Comparison of ENCODE assay signal across 18 cellular contexts in genomic region chr5:1054018-1054798, GRCh38. TPM values are rescaled to one million over a fixed set of nuclear protein-coding genes. Genes with fewer than 3 reads are reported as not detected.
DNase-seq lines count a peak whose midpoint lies in the region; ATAC-seq, FAIRE-seq and TF ChIP-seq lines count a peak whose summit lies in the region.
"Had no signal": no experiment of that assay in that cellular context is flagged by ENCODE, and none has a peak within 500 bp of the region (broad histone marks: within the 10 kb centered on the region; RNA-seq: fewer than 3 reads in every experiment).

No MANE protein-coding gene starts in this region.

- no peaks in the 10 kb centered on the region for H3K9me3 Mint-ChIP-seq in endodermal cell
- no peaks in the 10 kb centered on the region for H3K9me3 Mint-ChIP-seq in neural crest cell
- H3K9me3 Mint-ChIP-seq: CD4-positive, alpha-beta T cell had no signal

- intact Hi-C loops in lower lobe of right lung (cut with DNase I): no loop called here

- no peak overlapping the region for H2BK15ac ChIP-seq in mesendoderm (replicated peaks; ENCODE audit: low read depth)

- FAIRE-seq in D721Med (lab: Jason Lieb, UNC): no peak
- FAIRE-seq in GM12892 (lab: Jason Lieb, UNC): no peak

- 95% methylated on average over 30 to 39 of the region's 39 CpGs for WGBS in endodermal cell (ENCODE audit: insufficient coverage in 1 of 2, insufficient read length in 1 of 2), 2 experiments
- no CpG with 5 or more reads among the region's 39 CpGs for WGBS in mesendoderm (ENCODE audit: extremely low coverage, insufficient coverage, low lambda C conversion rate)

- H3K9ac ChIP-seq in BLaER1: peak overlapping the region; percentile 34
- H3K9ac ChIP-seq in endodermal cell (ENCODE audit: extremely low read depth, low read length, poor library complexity, severe bottlenecking): no peak overlapping the region
- no peak overlapping the region for H3K9ac ChIP-seq in mesendoderm (ENCODE audit: low read length)

- H3K27ac Mint-ChIP-seq in endodermal cell: peak overlapping the region; percentile 80
- H3K27ac Mint-ChIP-seq in neural crest cell (ENCODE audit: unreplicated experiment): peak overlapping the region; percentile 62
- H3K27ac Mint-ChIP-seq: CD4-positive, alpha-beta T cell had no signal

- H4K8ac ChIP-seq in mesendoderm (ENCODE audit: low read depth, low read length): no peak overlapping the region

- H3K79me1 ChIP-seq in mesendoderm (ENCODE audit: low read length): no peaks in the 10 kb centered on the region

- H3K4me1 ChIP-seq in BLaER1: peaks cover 77% of the 10 kb centered on the region
- H3K4me1 ChIP-seq in endodermal cell (ENCODE audit: control insufficient read depth, insufficient read depth, low read length): no peaks in the 10 kb centered on the region
- no peaks in the 10 kb centered on the region for H3K4me1 ChIP-seq in lower lobe of right lung
- H3K4me1 ChIP-seq in mesendoderm (ENCODE audit: control insufficient read depth, low read depth, low read length): no peaks in the 10 kb centered on the region

- H3K23ac ChIP-seq in mesendoderm (ENCODE audit: low read length): no peak overlapping the region

- H3K4me1 Mint-ChIP-seq in endodermal cell (no peaks in the 10 kb centered on the region), neural crest cell (peaks cover 13% of the 10 kb centered on the region)

- H3K4me3 ChIP-seq in BLaER1: no peak overlapping the region
- H3K4me3 ChIP-seq in endodermal cell (ENCODE audit: low read length): no peak overlapping the region
- no peak overlapping the region for H3K4me3 ChIP-seq in lower lobe of right lung
- H3K4me3 ChIP-seq in mesendoderm (ENCODE audit: low read length): no peak overlapping the region
- H3K4me3 ChIP-seq: MG63 had no signal

- H2BK120ac ChIP-seq in mesendoderm (ENCODE audit: low read depth, low read length): no peak overlapping the region

- no peak for ATAC-seq in lower lobe of right lung
- ATAC-seq: PC-3 had no signal

- no peaks in the 10 kb centered on the region for H3K79me2 ChIP-seq in mesendoderm (ENCODE audit: control insufficient read depth, insufficient read depth, low read length)

- H3K4me3 Mint-ChIP-seq in endodermal cell (no peak overlapping the region), neural crest cell (peak overlapping the region; percentile 19)
- H3K4me3 Mint-ChIP-seq: CD4-positive, alpha-beta T cell had no signal

- H4K5ac ChIP-seq in mesendoderm (ENCODE audit: low read length): no peak overlapping the region

- H3K4ac ChIP-seq in mesendoderm (ENCODE audit: low read depth, low read length): no peak overlapping the region

- DNase-seq in D721Med (ENCODE audit: insufficient read length, low spot score): peak; percentile 14
- no peak for DNase-seq in endodermal cell
- no peak for DNase-seq in neural crest cell (ENCODE audit: low read depth, low spot score)
- DNase-seq in lower lobe of right lung: no peak
- no peak for DNase-seq in GM12892 (ENCODE audit: insufficient read length)
- no peak for DNase-seq in mesendoderm
- DNase-seq: Calu3; CD4-positive, alpha-beta T cell; GOT3; Karpas-422; MG63; NCI-H1092; NCI-H146; NCI-H2081; NCI-H510A; NCI-H774; PC-3 had no signal

- H4K20me1 ChIP-seq in BLaER1: peaks cover 95% of the 10 kb centered on the region

- no peak overlapping the region for H2BK5ac ChIP-seq in mesendoderm (ENCODE audit: low read length)

- H3K4me2 ChIP-seq in BLaER1 (peak overlapping the region; percentile 89), mesendoderm (ENCODE audit: low read length) (no peak overlapping the region)

- H3K18ac ChIP-seq in mesendoderm (ENCODE audit: low read length): no peak overlapping the region

- H3K56ac ChIP-seq in mesendoderm (ENCODE audit: low read length): no peak overlapping the region

- H3K27me3 ChIP-seq in BLaER1: no peaks in the 10 kb centered on the region
- H3K27me3 ChIP-seq in endodermal cell (ENCODE audit: control insufficient read depth, insufficient read depth, low read length, poor library complexity, severe bottlenecking): no peaks in the 10 kb centered on the region
- H3K27me3 ChIP-seq in lower lobe of right lung (ENCODE audit: low read depth): no peaks in the 10 kb centered on the region
- no peaks in the 10 kb centered on the region for H3K27me3 ChIP-seq in mesendoderm (ENCODE audit: insufficient read depth, low read length, poor library complexity)
- H3K27me3 ChIP-seq: MG63 had no signal

- no peak for TF ChIP-seq CTCF in D721Med (IDR thresholded peaks at IDR 0.05; ENCODE audit: insufficient read depth, missing control alignments)
- TF ChIP-seq CTCF in endodermal cell (conservative IDR thresholded peaks at IDR 0.05): no peak
- TF ChIP-seq CTCF in neural crest cell (conservative IDR thresholded peaks at IDR 0.05): no peak
- no peak for TF ChIP-seq CTCF in lower lobe of right lung (IDR thresholded peaks at IDR 0.05)

- H3K36me3 Mint-ChIP-seq in endodermal cell (ENCODE audit: low read depth) (peaks cover 33% of the 10 kb centered on the region), neural crest cell (ENCODE audit: low read depth) (peaks cover 2% of the 10 kb centered on the region)

- H3K36me3 ChIP-seq in BLaER1 (peaks cover 60% of the 10 kb centered on the region; the same call in 1 of the 2 replicates), endodermal cell (ENCODE audit: control insufficient read depth, insufficient read depth, low read length) (peaks cover 11% of the 10 kb centered on the region), lower lobe of right lung (peaks cover 84% of the 10 kb centered on the region), mesendoderm (ENCODE audit: control insufficient read depth, insufficient read depth, low read length) (no peaks in the 10 kb centered on the region)

- no peak for TF ChIP-seq POLR2A in GM12892 (IDR thresholded peaks at IDR 0.05; ENCODE audit: low read depth, low read length)

- no peaks in the 10 kb centered on the region for H3K9me3 ChIP-seq in BLaER1
- H3K9me3 ChIP-seq in endodermal cell (ENCODE audit: control insufficient read depth, low read length): no peaks in the 10 kb centered on the region
- H3K9me3 ChIP-seq in lower lobe of right lung: no peaks in the 10 kb centered on the region
- H3K9me3 ChIP-seq: MG63 had no signal

- H2AK5ac ChIP-seq in mesendoderm (ENCODE audit: low read length): no peak overlapping the region

- H3K27ac ChIP-seq in BLaER1: peak overlapping the region; percentile 59
- H3K27ac ChIP-seq in endodermal cell (ENCODE audit: low read depth, low read length): peak overlapping the region; percentile 49
- no peak overlapping the region for H3K27ac ChIP-seq in lower lobe of right lung
- no peak overlapping the region for H3K27ac ChIP-seq in mesendoderm (ENCODE audit: low read depth, low read length)

- H3K27me3 Mint-ChIP-seq in endodermal cell (ENCODE audit: insufficient read depth): no peaks in the 10 kb centered on the region
- no peaks in the 10 kb centered on the region for H3K27me3 Mint-ChIP-seq in neural crest cell (ENCODE audit: low read depth)
- H3K27me3 Mint-ChIP-seq: CD4-positive, alpha-beta T cell had no signal

RNA-seq across cellular contexts. Expression of gene NKD2, which starts 45.6 kb away (rescaled TPM):
- 10 to 100 TPM; 11.2 to 13.9 TPM for total RNA-seq in endodermal cell
- polyA plus RNA-seq in endodermal cell (2013, experiment 1 of 2): 63.1 TPM
- polyA plus RNA-seq in endodermal cell (2013, experiment 2 of 2): 59.4 TPM
- 15.6 and 20.6 TPM in 2 replicates for total RNA-seq in neural crest cell
- 24.1 TPM for total RNA-seq in lower lobe of right lung
- polyA plus RNA-seq in GM12892 (2012; ENCODE audit: missing spikeins): 0.76 TPM
- 4.1 TPM for polyA plus RNA-seq in mesendoderm (2013, experiment 1 of 2)
- 3.1 TPM for polyA plus RNA-seq in mesendoderm (2013, experiment 2 of 2)

RNA-seq across cellular contexts. Expression of gene SLC12A7, which starts 57.7 kb away (rescaled TPM):
- total RNA-seq in endodermal cell (10 to 100 TPM; 58.9 to 61.6 TPM), neural crest cell (34.7 and 40.7 TPM in 2 replicates), lower lobe of right lung (49.5 TPM)
- polyA plus RNA-seq in endodermal cell (2013, experiment 1 of 2): 45.1 TPM
- polyA plus RNA-seq in endodermal cell (2013, experiment 2 of 2): 40.0 TPM
- polyA plus RNA-seq in GM12892 (2012; ENCODE audit: missing spikeins): 2.0 TPM
- polyA plus RNA-seq in mesendoderm (2013, experiment 1 of 2): 8.6 TPM
- 8.4 TPM for polyA plus RNA-seq in mesendoderm (2013, experiment 2 of 2)

Comparison
In these comparisons a context has a peak if more than half of its experiments do, and no peak if none do; other contexts are left out.
1. H3K27ac ChIP-seq: peak in BLaER1 (single experiment) and endodermal cell (single experiment); none in lower lobe of right lung (single experiment) and mesendoderm (single experiment).